In genomic region chr4:77022581-77023133, GRCh38 we compare ENCODE assay signal across 11 cellular contexts. TPM values are rescaled to one million over a fixed set of nuclear protein-coding genes. Genes with fewer than 3 reads are reported as not detected.
DNase-seq lines count a peak whose midpoint lies in the region; FAIRE-seq and TF ChIP-seq lines count a peak whose summit lies in the region.
"Had no signal": no experiment of that assay in that cellular context is flagged by ENCODE, and none has a peak within 500 bp of the region (broad histone marks: within the 10 kb centered on the region; RNA-seq: fewer than 3 reads in every experiment).

No MANE protein-coding gene starts in this region.

- peaks cover 42% of the 10 kb centered on the region for H3K4me1 Mint-ChIP-seq in nephron progenitor cell

- TF ChIP-seq POLR2A in endothelial cell of umbilical vein (IDR thresholded peaks at IDR 0.05; ENCODE audit: low read depth, low read length) (no peak), tibial nerve (IDR thresholded peaks at IDR 0.05) (no peak)

- H3K4me1 ChIP-seq in endothelial cell of umbilical vein (ENCODE audit: control insufficient read depth, extremely low read depth, insufficient read depth, low read length): peaks cover 10% of the 10 kb centered on the region
- no peaks in the 10 kb centered on the region for H3K4me1 ChIP-seq in OCI-LY7 (ENCODE audit: insufficient read depth, low read length, poor library complexity, severe bottlenecking)
- H3K4me1 ChIP-seq in tibial nerve: peaks cover 0 to 12% (median 0%) of the 10 kb centered on the region in 4 donors
- H3K4me1 ChIP-seq: parathyroid adenoma had no signal

- H3K27ac Mint-ChIP-seq in nephron progenitor cell: peak overlapping the region; percentile 82
- H3K27ac Mint-ChIP-seq: CD4-positive, alpha-beta T cell had no signal

- intact Hi-C loops in endothelial cell of umbilical vein (cut with micrococcal nuclease): loop anchor here (1.0 to 5.0 kb wide), 2 partner anchors 11 to 40 kb away; no protein-coding TSS in a partner anchor
- intact Hi-C loops in OCI-LY7 (cut with micrococcal nuclease; ENCODE audit: unreplicated experiment): no loop called here

- H3K4me3 Mint-ChIP-seq in nephron progenitor cell: no peak overlapping the region
- H3K4me3 Mint-ChIP-seq: CD4-positive, alpha-beta T cell had no signal

- WGBS in tibial nerve, 2 donors: 29 to 37% methylated on average over 2 of the region's 2 CpGs

- CTCF ChIA-PET in BJ (lab: Yijun Ruan, JAX) (interaction anchor here (0.9 to 1.9 kb wide), 2 partner anchors 11 to 13 kb away, joined by 4 to 9 read pairs; no protein-coding TSS in a partner anchor), endothelial cell of umbilical vein (lab: Charles Lee) (interaction anchor here (0.6 to 1.9 kb wide), 4 partner anchors 8 to 181 kb away, joined by 3 to 5 read pairs (median 4); no protein-coding TSS in a partner anchor), OCI-LY7 (lab: Charles Lee; ENCODE audit: unreplicated experiment) (no interaction called here)

- TF ChIP-seq EP300 in tibial nerve (IDR thresholded peaks at IDR 0.05): no peak

- no peaks in the 10 kb centered on the region for H3K27me3 Mint-ChIP-seq in nephron progenitor cell (ENCODE audit: low read depth, poor library complexity)
- H3K27me3 Mint-ChIP-seq: CD4-positive, alpha-beta T cell had no signal

- H4K20me1 ChIP-seq in endothelial cell of umbilical vein (replicated peaks; ENCODE audit: control insufficient read depth, extremely low read depth, insufficient read depth, low read length) (no peaks in the 10 kb centered on the region), OCI-LY7 (ENCODE audit: insufficient read depth, low read length) (no peaks in the 10 kb centered on the region)

- TF ChIP-seq CTCF in BJ (IDR thresholded peaks at IDR 0.05; ENCODE audit: insufficient read depth, low read depth, low read length) (no peak), endothelial cell of umbilical vein (IDR thresholded peaks at IDR 0.05; ENCODE audit: extremely low read depth in 1 of 2, insufficient read depth in 1 of 2, low read depth in 1 of 2, low read length in 2 of 2) (peak in 1 of 2 donors; percentile 24), nephron progenitor cell (IDR thresholded peaks at IDR 0.05) (no peak), OCI-LY7 (conservative IDR thresholded peaks at IDR 0.05; ENCODE audit: low read length) (no peak), tibial nerve (IDR thresholded peaks at IDR 0.05) (no peak)

- BruUV-seq in endothelial cell of umbilical vein (replicated peaks; lab: Mats Ljungman, UMichigan): no TSS peak
- no TSS peak for BruUV-seq in OCI-LY7 (replicated peaks; lab: Mats Ljungman, UMichigan)

- POLR2A ChIA-PET in BJ (lab: Charles Lee) (interaction anchor here (0.5 kb wide), 1 partner anchor 972 kb away, joined by 3 read pairs; no protein-coding TSS in a partner anchor), endothelial cell of umbilical vein (lab: Charles Lee) (interaction anchor here (0.8 kb wide), 1 partner anchor 74 kb away, joined by 3 read pairs; no protein-coding TSS in a partner anchor), OCI-LY7 (lab: Charles Lee) (interaction anchor here (0.5 kb wide), 1 partner anchor 122 kb away, joined by 4 read pairs; no protein-coding TSS in a partner anchor)

- no peaks in the 10 kb centered on the region for H3K9me3 Mint-ChIP-seq in nephron progenitor cell
- H3K9me3 Mint-ChIP-seq: CD4-positive, alpha-beta T cell had no signal

- FAIRE-seq in endothelial cell of umbilical vein (lab: Jason Lieb, UNC): peak; percentile 70

- H3K27me3 ChIP-seq in BJ (ENCODE audit: control insufficient read depth, insufficient read depth, low read length): no peaks in the 10 kb centered on the region
- no peaks in the 10 kb centered on the region for H3K27me3 ChIP-seq in endothelial cell of umbilical vein (ENCODE audit: control insufficient read depth in 2 of 2, insufficient read depth in 2 of 2, low read length in 2 of 2)
- no peaks in the 10 kb centered on the region for H3K27me3 ChIP-seq in tibial nerve

- H3K9me3 ChIP-seq in endothelial cell of umbilical vein (replicated peaks; ENCODE audit: control insufficient read depth, insufficient read depth, low read length) (no peaks in the 10 kb centered on the region), OCI-LY7 (ENCODE audit: low read length) (no peaks in the 10 kb centered on the region), tibial nerve (no peaks in the 10 kb centered on the region)

- H3K4me2 ChIP-seq in endothelial cell of umbilical vein (ENCODE audit: insufficient read depth, low read length) (no peak overlapping the region), OCI-LY7 (ENCODE audit: low read length) (no peak overlapping the region)

- H3K9me2 ChIP-seq in OCI-LY7 (ENCODE audit: insufficient read depth, low read length): no peaks in the 10 kb centered on the region

- dilution Hi-C loops in endothelial cell of umbilical vein (cut with MboI; ENCODE audit: extremely low pct_ligation_motif_present, low sequenced_read_pairs): no loop called here

- no peak overlapping the region for H3K4me3 ChIP-seq in BJ (ENCODE audit: low read depth, low read length)
- H3K4me3 ChIP-seq in endothelial cell of umbilical vein (replicated peaks in 1 of 3; ENCODE audit: insufficient read depth in 1 of 3, low read depth in 1 of 3, low read length in 3 of 3): no peak overlapping the region
- H3K4me3 ChIP-seq in OCI-LY7 (ENCODE audit: low read depth, low read length, poor library complexity, severe bottlenecking): no peak overlapping the region
- no peak overlapping the region for H3K4me3 ChIP-seq in tibial nerve

- H3K79me2 ChIP-seq in endothelial cell of umbilical vein (ENCODE audit: control insufficient read depth, insufficient read depth, low read length) (no peaks in the 10 kb centered on the region), OCI-LY7 (ENCODE audit: insufficient read depth, low read depth, low read length) (no peaks in the 10 kb centered on the region)
- H3K79me2 ChIP-seq: parathyroid adenoma had no signal

- H2AFZ ChIP-seq in endothelial cell of umbilical vein (ENCODE audit: low read depth, low read length) (no peak overlapping the region), OCI-LY7 (ENCODE audit: low read length) (no peak overlapping the region)
- H2AFZ ChIP-seq: parathyroid adenoma had no signal

- H3K36me3 Mint-ChIP-seq in nephron progenitor cell (ENCODE audit: low read depth): peaks cover 93% of the 10 kb centered on the region

- DNase-seq in BJ (ENCODE audit: low read depth) (peak; percentile 71), NCI-H146 treated with DMSO at 0.1 percent for 48 hours (lab: John Stamatoyannopoulos, UW; ENCODE audit: unreplicated experiment) (peak; percentile 34), endothelial cell of umbilical vein (ENCODE audit: low read depth, low spot score) (peak; percentile 76), nephron progenitor cell (peak; percentile 13), NCI-H1436 (lab: John Stamatoyannopoulos, UW) (no peak), OCI-LY7 (ENCODE audit: low spot score) (no peak), tibial nerve (ENCODE audit: low spot score in 2 of 2) (no peak)
- DNase-seq in effector CD8-positive, alpha-beta T cell (lab: John Stamatoyannopoulos, UW): no peak
- DNase-seq: CD4-positive, alpha-beta T cell; cerebellar nuclear complex had no signal

- no peaks in the 10 kb centered on the region for H3K9me1 ChIP-seq in endothelial cell of umbilical vein (replicated peaks; ENCODE audit: control insufficient read depth, extremely low read depth, insufficient read depth, low read length)

- H3K27ac ChIP-seq in endothelial cell of umbilical vein (ENCODE audit: insufficient read depth, low read depth, low read length): peak overlapping the region; percentile 55
- no peak overlapping the region for H3K27ac ChIP-seq in OCI-LY7 (ENCODE audit: low read depth, low read length, poor library complexity, severe bottlenecking)
- no peak overlapping the region for H3K27ac ChIP-seq in tibial nerve
- H3K27ac ChIP-seq: parathyroid adenoma had no signal

- no peak overlapping the region for H3K9ac ChIP-seq in endothelial cell of umbilical vein (replicated peaks; ENCODE audit: extremely low read depth, insufficient read depth, low read length)
- H3K9ac ChIP-seq: parathyroid adenoma had no signal

- H3K36me3 ChIP-seq in BJ (ENCODE audit: control insufficient read depth, insufficient read depth, low read length) (peaks cover 39% of the 10 kb centered on the region), endothelial cell of umbilical vein (ENCODE audit: control insufficient read depth in 2 of 2, extremely low read depth in 1 of 2, insufficient read depth in 2 of 2, low read length in 2 of 2) (peaks cover 23 to 29% of the 10 kb centered on the region in 2 experiments), OCI-LY7 (ENCODE audit: insufficient read depth, low read length) (peaks cover 26% of the 10 kb centered on the region; the same call in 1 of the 2 replicates), tibial nerve (peaks cover 0 to 92% (median 4%) of the 10 kb centered on the region in 3 donors)

TF ChIP-seq in endothelial cell of umbilical vein, 7 proteins besides CTCF, POLR2A, EP300 and RAD21:
- TF ChIP-seq JUN (IDR thresholded peaks at IDR 0.05; ENCODE audit: borderline replicate concordance, insufficient read depth, insufficient read length, low read depth): peak; percentile 1
- no peak for TF ChIP-seq MYC (IDR thresholded peaks at IDR 0.05; ENCODE audit: low read depth, low read length)
- TF ChIP-seq POLR2AphosphoS5 (IDR thresholded peaks at IDR 0.05; ENCODE audit: insufficient read depth, low read depth, low read length): no peak
TF ChIP-seq in endothelial cell of umbilical vein: peak in this region for 1.

RNA-seq across cellular contexts. Expression of gene CCNI, which starts 53.1 kb away (rescaled TPM):
- polyA plus RNA-seq in BJ (2011; rRNA removed) (85.1 and 109 TPM in 2 replicates), endothelial cell of umbilical vein (83.6 and 88.6 TPM in 2 replicates)
- 354 and 399 TPM in 2 replicates for polyA minus RNA-seq in BJ (2011; rRNA and poly(A)+ RNA removed)
- total RNA-seq in endothelial cell of umbilical vein (212 and 227 TPM in 2 replicates), OCI-LY7 (2022) (293 and 330 TPM in 2 replicates), tibial nerve (100 to 1,000 TPM; 186 to 259 (median 198) TPM)
- 118 and 144 TPM in 2 replicates for polyA plus RNA-seq in endothelial cell of umbilical vein (2011; cell fraction: cytosol; rRNA removed)
- 44.6 and 62.4 TPM in 2 replicates for polyA plus RNA-seq in endothelial cell of umbilical vein (2011; cell fraction: nucleus; rRNA removed)
- 144 and 185 TPM in 2 replicates for polyA plus RNA-seq in endothelial cell of umbilical vein (2012)
- polyA minus RNA-seq in endothelial cell of umbilical vein: 228 and 308 TPM in 2 replicates
- polyA minus RNA-seq in endothelial cell of umbilical vein (2011; cell fraction: cytosol; rRNA and poly(A)+ RNA removed): 115 TPM
- polyA minus RNA-seq in endothelial cell of umbilical vein (2011; cell fraction: nucleus; rRNA and poly(A)+ RNA removed): 70.5 and 72.0 TPM in 2 replicates
- total RNA-seq in OCI-LY7 (2014; rRNA removed; shearing (Covaris generic)): 105 and 116 TPM in 2 replicates

Comparison
In these comparisons a context has a peak if more than half of its experiments do, and no peak if none do; other contexts are left out.
1. DNase-seq: peak in BJ (single experiment), NCI-H146 treated with DMSO at 0.1 percent for 48 hours (single experiment), endothelial cell of umbilical vein (single experiment) and nephron progenitor cell (single experiment); none in NCI-H1436 (single experiment), OCI-LY7 (single experiment), tibial nerve (0 of 2) and effector CD8-positive, alpha-beta T cell (single experiment).